ENCODE assay signal across 18 cellular contexts in genomic region chr3:157475921-157476395, GRCh38. TPM values are rescaled to one million over a fixed set of nuclear protein-coding genes. Genes with fewer than 3 reads are reported as not detected.
DNase-seq lines count a peak whose midpoint lies in the region; ATAC-seq and TF ChIP-seq lines count a peak whose summit lies in the region.
"Had no signal": no experiment of that assay in that cellular context is flagged by ENCODE, and none has a peak within 500 bp of the region (broad histone marks: within the 10 kb centered on the region; RNA-seq: fewer than 3 reads in every experiment).

No MANE protein-coding gene starts in this region.

- H3K4me1 ChIP-seq in A673 (ENCODE audit: insufficient read depth, low read length, poor library complexity, severe bottlenecking) = no peaks in the 10 kb centered on the region
- H3K4me1 ChIP-seq: testis had no signal

- H3K36me3 ChIP-seq in A673 (ENCODE audit: insufficient read depth, low read length, poor library complexity, severe bottlenecking) = no peaks in the 10 kb centered on the region

- no peak overlapping the region for H3K27ac ChIP-seq in A673 (ENCODE audit: low read depth, low read length, poor library complexity, severe bottlenecking)
- H3K27ac ChIP-seq: testis had no signal

- no TSS peak for BruUV-seq in A673 (replicated peaks; lab: Mats Ljungman, UMichigan)

- TF ChIP-seq CTCF in A673 (conservative IDR thresholded peaks at IDR 0.05; ENCODE audit: low read depth, low read length) (no peak), fibroblast of villous mesenchyme (IDR thresholded peaks at IDR 0.05; ENCODE audit: insufficient read depth, low read depth, low read length) (no peak)

- ATAC-seq in GM19452 (IDR thresholded peaks at IDR 0.05; ENCODE audit: unreplicated experiment) (no peak), GM19463 (IDR thresholded peaks at IDR 0.05; ENCODE audit: unreplicated experiment) (no peak)
- ATAC-seq: Panc1 had no signal

- CTCF ChIA-PET in A673 (lab: Charles Lee) = no interaction called here

- H3K4me3 ChIP-seq in A673 (ENCODE audit: low read depth, low read length, poor library complexity, severe bottlenecking) (no peak overlapping the region), fibroblast of villous mesenchyme (ENCODE audit: low read depth, low read length) (no peak overlapping the region)
- H3K4me3 ChIP-seq: testis had no signal

- no peaks in the 10 kb centered on the region for H3K9me3 ChIP-seq in A673 (ENCODE audit: low read depth, low read length, poor library complexity, severe bottlenecking)
- H3K9me3 ChIP-seq: testis had no signal

- peak; percentile 12 for DNase-seq in A673 (ENCODE audit: low spot score)
- DNase-seq in HCEC 1CT = peak; percentile 73
- peak; percentile 47 for DNase-seq in T1000 (lab: John Stamatoyannopoulos, UW)
- peak; percentile 71 for DNase-seq in fibroblast of villous mesenchyme (ENCODE audit: low read depth)
- DNase-seq in central memory CD4-positive, alpha-beta T cell = no peak
- no peak for DNase-seq in glomerular visceral epithelial cell (ENCODE audit: extremely low spot score)
- DNase-seq: activated CD4-positive, alpha-beta T cell treated with anti-CD3 and anti-CD28 coated beads for 4 hours; activated naive CD8-positive, alpha-beta T cell treated with anti-CD3 and anti-CD28 coated beads, Interleukin-2, amount 50 U/mL, for 24 hours; activated T-cell treated with anti-CD3 and anti-CD28 coated beads, Interleukin-2, amount 50 U/mL, for 24 hours; DND-41; NCI-H1436; NCI-H446 treated with DMSO at 0.1 percent for 48 hours; stimulated activated CD4-positive, alpha-beta T cell treated with anti-CD3 and anti-CD28 coated beads, Interleukin-12 subunit alpha, Interleukin-12 subunit beta, amount 100 ng/mL, for 4 hours; testis had no signal

- no peaks in the 10 kb centered on the region for H3K27me3 ChIP-seq in A673 (replicated peaks; ENCODE audit: insufficient read depth, low read depth, low read length, poor library complexity)
- H3K27me3 ChIP-seq: testis had no signal

- POLR2A ChIA-PET in A673 (lab: Charles Lee; ENCODE audit: low non-redundant PET) = no interaction called here

- intact Hi-C loops in A673 (cut with micrococcal nuclease; ENCODE audit: unreplicated experiment) = no loop called here

RNA-seq across cellular contexts. Expression of gene VEPH1, which starts 27.3 kb away (rescaled TPM):
- total RNA-seq in A673 (2021) = 0.32 TPM in 1 of 2 replicates, not detected in the other
- 8.6 and 10.3 TPM in 2 replicates for total RNA-seq in fibroblast of villous mesenchyme
- total RNA-seq: T-helper 1 cell treated with Interleukin-12 subunit alpha and Interleukin-12 subunit beta and Interleukin-4 antibody, amounts not matched to agents 30 ng/mL and 1 ng/mL, for 36 hours had no signal

RNA-seq across cellular contexts. Expression of gene PTX3, which starts 39.3 kb away (rescaled TPM):
- total RNA-seq in A673 (2021) (4.3 and 5.4 TPM in 2 replicates), fibroblast of villous mesenchyme (22.5 and 47.0 TPM in 2 replicates)
- total RNA-seq: T-helper 1 cell treated with Interleukin-12 subunit alpha and Interleukin-12 subunit beta and Interleukin-4 antibody, amounts not matched to agents 30 ng/mL and 1 ng/mL, for 36 hours had no signal

Comparison
In these comparisons a context has a peak if more than half of its experiments do, and no peak if none do; other contexts are left out.
1. DNase-seq: peak in A673 (single experiment), HCEC 1CT (single experiment), T1000 (single experiment) and fibroblast of villous mesenchyme (single experiment); none in central memory CD4-positive, alpha-beta T cell (single experiment) and glomerular visceral epithelial cell (single experiment).